In the genomic region with DNA sequence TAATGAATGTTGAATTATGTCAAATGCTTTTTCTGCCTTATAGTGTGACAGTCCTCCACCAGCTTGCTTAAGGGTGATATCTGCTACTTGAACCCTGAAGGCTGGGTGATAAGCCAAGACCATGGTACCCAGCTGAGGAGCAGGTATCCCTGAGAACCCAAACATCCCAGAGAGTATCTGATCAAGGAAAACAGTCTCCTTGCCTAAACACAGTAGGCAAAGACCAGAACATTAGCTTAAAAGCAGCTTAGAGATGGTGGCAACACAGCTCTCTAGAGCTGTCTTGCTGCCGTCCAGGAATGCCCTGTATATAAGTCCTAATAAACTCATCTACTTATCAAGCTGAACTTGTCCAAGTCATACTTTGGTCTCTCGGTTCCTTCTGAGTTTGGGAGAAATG, we compare ENCODE assay signal across 10 cellular contexts.
"Had no signal": no experiment of that assay in that cellular context is flagged by ENCODE, and none has a peak within 500 bp of the region (broad histone marks: within the 10 kb centered on the region; RNA-seq: fewer than 3 reads in every experiment).

No MANE protein-coding gene starts in this region.

- H3K4me1 ChIP-seq: HAP-1 had no signal

- ATAC-seq: GM23338, HCT116 had no signal

- DNase-seq: GM23248, GOT3, H7, H9, HCEC 1CT, HFFc6 had no signal

- FAIRE-seq: H54 had no signal

- H3K4me3 ChIP-seq: GM23248, GM23338, HAP-1 had no signal

- H3K27ac ChIP-seq: GM23248 had no signal

- H2AFZ ChIP-seq: GM23248, GM23338 had no signal

- H3K9me3 ChIP-seq: HAP-1 had no signal

- H3K9ac ChIP-seq: GM23248 had no signal

- H3K4me2 ChIP-seq: GM23338 had no signal

- H3K36me3 ChIP-seq: HAP-1 had no signal
